ENCODE assay signal across 1 cellular context in the genomic region with DNA sequence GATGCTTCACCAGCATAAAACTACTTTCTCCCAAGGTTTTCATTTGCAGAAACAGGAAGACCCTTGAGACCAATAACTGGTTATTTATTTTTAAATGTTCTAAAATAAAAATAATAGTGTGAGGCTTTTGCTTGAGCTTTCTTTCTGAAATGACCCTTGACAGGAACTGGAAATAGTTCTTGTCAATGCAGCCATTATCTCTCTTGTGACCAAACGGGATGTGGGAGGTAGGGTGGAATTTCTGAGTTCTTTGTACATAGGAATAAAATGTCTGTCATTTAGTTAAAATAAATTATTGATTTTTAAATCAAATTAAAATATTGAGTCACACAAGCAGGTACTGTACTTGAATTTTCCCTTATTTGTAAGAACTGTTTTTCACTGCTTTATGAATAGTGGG.
TF ChIP-seq lines count a peak whose summit lies in the region.

No MANE protein-coding gene starts in this region.

TF ChIP-seq in IMR-90, 13 proteins besides CTCF, POLR2A, EP300 and RAD21 (continued from another document):
- TF ChIP-seq, protein P1, sequence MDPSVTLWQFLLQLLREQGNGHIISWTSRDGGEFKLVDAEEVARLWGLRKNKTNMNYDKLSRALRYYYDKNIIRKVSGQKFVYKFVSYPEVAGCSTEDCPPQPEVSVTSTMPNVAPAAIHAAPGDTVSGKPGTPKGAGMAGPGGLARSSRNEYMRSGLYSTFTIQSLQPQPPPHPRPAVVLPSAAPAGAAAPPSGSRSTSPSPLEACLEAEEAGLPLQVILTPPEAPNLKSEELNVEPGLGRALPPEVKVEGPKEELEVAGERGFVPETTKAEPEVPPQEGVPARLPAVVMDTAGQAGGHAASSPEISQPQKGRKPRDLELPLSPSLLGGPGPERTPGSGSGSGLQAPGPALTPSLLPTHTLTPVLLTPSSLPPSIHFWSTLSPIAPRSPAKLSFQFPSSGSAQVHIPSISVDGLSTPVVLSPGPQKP (IDR thresholded peaks at IDR 0.05; ENCODE audit: borderline replicate concordance, low read depth, low read length): no peak
- TF ChIP-seq CHD1 (IDR thresholded peaks at IDR 0.05; ENCODE audit: low read depth, low read length): no peak
- no peak for TF ChIP-seq SMC3 (IDR thresholded peaks at IDR 0.05; ENCODE audit: low read depth, low read length)
- no peak for TF ChIP-seq RCOR1 (IDR thresholded peaks at IDR 0.05; ENCODE audit: insufficient replicate concordance, low read length)
